9 cellular contexts compared by ENCODE assay signal in genomic region chr2:65388051-65388531, GRCh38. TPM values are rescaled to one million over a fixed set of nuclear protein-coding genes. Genes with fewer than 3 reads are reported as not detected.
DNase-seq lines count a peak whose midpoint lies in the region; ATAC-seq and TF ChIP-seq lines count a peak whose summit lies in the region.
"Had no signal": no experiment of that assay in that cellular context is flagged by ENCODE, and none has a peak within 500 bp of the region (broad histone marks: within the 10 kb centered on the region; RNA-seq: fewer than 3 reads in every experiment).

No MANE protein-coding gene starts in this region.

- no peak overlapping the region for H2AFZ ChIP-seq in SU-DHL-6 (ENCODE audit: low read depth, low read length, severe bottlenecking)

- H3K36me3 ChIP-seq in SU-DHL-6 (ENCODE audit: low read length) (no peaks in the 10 kb centered on the region), HAP-1 (replicated peaks) (no peaks in the 10 kb centered on the region)
- H3K36me3 ChIP-seq: MG63 had no signal

- H3F3A ChIP-seq in SU-DHL-6 (ENCODE audit: insufficient read depth), result peaks cover 89% of the 10 kb centered on the region

- H3K27ac ChIP-seq in C4-2B (peak overlapping the region; percentile 26; the same call in 1 of the 2 replicates), SU-DHL-6 (ENCODE audit: low read depth, low read length) (peak overlapping the region; percentile 95), dorsolateral prefrontal cortex (peak overlapping the region in 10 of 59 donors; percentile 1 to 76 (median 42))

- no peak for DNase-seq in dorsolateral prefrontal cortex
- no peak for DNase-seq in COLO668 (lab: John Stamatoyannopoulos, UW; ENCODE audit: unreplicated experiment)
- no peak for DNase-seq in Right ventricle myocardium inferior (ENCODE audit: missing footprints)
- DNase-seq in HAP-1 (ENCODE audit: low spot score in 2 of 2), result no peak
- DNase-seq: MG63 had no signal

- no peaks in the 10 kb centered on the region for H4K20me1 ChIP-seq in SU-DHL-6 (ENCODE audit: low read depth, low read length)

- intact Hi-C loops in dorsolateral prefrontal cortex (cut with DNase I) (no loop called here), Right ventricle myocardium inferior (cut with DNase I) (no loop called here)

- H3K4me2 ChIP-seq in SU-DHL-6 (ENCODE audit: low read depth, low read length, poor library complexity, severe bottlenecking), result peak overlapping the region; percentile 84

- H3K4me3 ChIP-seq in SU-DHL-6 (ENCODE audit: insufficient read depth, low read length, poor library complexity, severe bottlenecking) (no peak overlapping the region), dorsolateral prefrontal cortex (no peak overlapping the region), HAP-1 (no peak overlapping the region)
- H3K4me3 ChIP-seq: MG63 had no signal

- in situ Hi-C loops in HAP-1 (cut with MboI; ENCODE audit: low sequenced_read_pairs), result no loop called here

- TF ChIP-seq CTCF in C4-2B (conservative IDR thresholded peaks at IDR 0.05) (no peak), SU-DHL-6 (IDR thresholded peaks at IDR 0.05; ENCODE audit: insufficient read depth, low read length, poor library complexity, severe bottlenecking) (no peak), dorsolateral prefrontal cortex (IDR thresholded peaks at IDR 0.05 in 54 of 56, conservative IDR thresholded peaks at IDR 0.05 in 2 of 56; ENCODE audit: low read depth in 1 of 56, partially characterized antibody in 56 of 56) (no peak)

- peaks cover 16% of the 10 kb centered on the region for H3K4me1 ChIP-seq in HAP-1

- ATAC-seq in GM19452 (IDR thresholded peaks at IDR 0.05; ENCODE audit: unreplicated experiment), result peak; percentile 59
- ATAC-seq in HG03025 (IDR thresholded peaks at IDR 0.05; ENCODE audit: low FRiP score, unreplicated experiment), result peak; percentile 63
- ATAC-seq in Right ventricle myocardium inferior, result no peak

- H3K27me3 ChIP-seq in SU-DHL-6 (ENCODE audit: low read length) (no peaks in the 10 kb centered on the region), dorsolateral prefrontal cortex (no peaks in the 10 kb centered on the region), HAP-1 (ENCODE audit: low read depth) (no peaks in the 10 kb centered on the region)
- H3K27me3 ChIP-seq: MG63 had no signal

- no peaks in the 10 kb centered on the region for H3K9me2 ChIP-seq in SU-DHL-6 (replicated peaks; ENCODE audit: insufficient read depth, low read length)

- H3K9me3 ChIP-seq in SU-DHL-6 (ENCODE audit: insufficient read depth, low read length) (no peaks in the 10 kb centered on the region), HAP-1 (no peaks in the 10 kb centered on the region)
- H3K9me3 ChIP-seq: MG63 had no signal

- peak overlapping the region; percentile 63 for H3K9ac ChIP-seq in SU-DHL-6 (ENCODE audit: low read length)

- peaks cover 89% of the 10 kb centered on the region for H3K79me2 ChIP-seq in SU-DHL-6 (ENCODE audit: insufficient read depth, low read length)

RNA-seq across cellular contexts. Expression of gene SPRED2, which starts 44.3 kb away (rescaled TPM):
- total RNA-seq in dorsolateral prefrontal cortex, result 10 to 100 TPM; 28.2 to 82.4 (median 50.7) TPM
- total RNA-seq in Right ventricle myocardium inferior, result 14.0 TPM
